Comparison of ENCODE assay signal across 8 cellular contexts in genomic region chr17:18183334-18184142, GRCh38. TPM values are rescaled to one million over a fixed set of nuclear protein-coding genes. Genes with fewer than 3 reads are reported as not detected.
DNase-seq lines count a peak whose midpoint lies in the region; ATAC-seq and TF ChIP-seq lines count a peak whose summit lies in the region.

ALKBH5 (plus strand) TSS chr17:18183828; CDS start chr17:18184244, 416 bp downstream.

- H3K4me3 Mint-ChIP-seq in activated naive CD8-positive, alpha-beta T cell, result peak within 1 kb of the TSS; percentile 98

- H3K27ac Mint-ChIP-seq in activated naive CD8-positive, alpha-beta T cell, result peak within 1 kb of the TSS; percentile 98

- H3K4me1 ChIP-seq in testis, result peaks cover 37% of the 10 kb centered on the region

- intact Hi-C loops in testis (cut with DNase I; ENCODE audit: low total_unique reads), result no loop called here

- TF ChIP-seq CTCF in GM12865 (IDR thresholded peaks at IDR 0.05; ENCODE audit: insufficient read depth, low read depth, low read length, missing control alignments) (peak; percentile 40), omental fat pad (IDR thresholded peaks at IDR 0.05) (no peak), testis (IDR thresholded peaks at IDR 0.05) (peak in 2 of 3 experiments; percentile 16 to 31)

- H3K9me3 ChIP-seq in testis, result no peaks in the 10 kb centered on the region

- peak; percentile 72 for TF ChIP-seq POLR2A in testis (IDR thresholded peaks at IDR 0.05)

- peak within 1 kb of the TSS; percentile 73 for H3K4me3 ChIP-seq in GM12865 (ENCODE audit: low read depth, low read length)
- H3K4me3 ChIP-seq in testis, result peak within 1 kb of the TSS; percentile 90 to 94

- no peaks in the 10 kb centered on the region for H3K9me3 Mint-ChIP-seq in activated naive CD8-positive, alpha-beta T cell (ENCODE audit: low read depth)

- ATAC-seq in HG02642 (IDR thresholded peaks at IDR 0.05; ENCODE audit: poor library complexity, unreplicated experiment) (peak; percentile 84), omental fat pad (ENCODE audit: low FRiP score) (peak; percentile 85)

- H3K36me3 ChIP-seq in testis (ENCODE audit: low read depth, missing control alignments), result no peaks in the 10 kb centered on the region

- WGBS in testis, 2 donors, result 1% methylated on average over 26 to 56 of the region's 98 CpGs

- H3K4me1 Mint-ChIP-seq in activated naive CD8-positive, alpha-beta T cell (ENCODE audit: low read depth), result peaks cover 51% of the 10 kb centered on the region

- no peaks in the 10 kb centered on the region for H3K27me3 ChIP-seq in testis

- peak; percentile 100 for DNase-seq in GM12865 (ENCODE audit: low read depth)
- DNase-seq in NCI-H1105 (lab: John Stamatoyannopoulos, UW), result peak; percentile 99
- DNase-seq in SKM-1 treated with dmso at 0.1 percent for 144 hours (lab: John Stamatoyannopoulos, UW; ENCODE audit: unreplicated experiment), result peak; percentile 99
- DNase-seq in glomerular visceral epithelial cell (ENCODE audit: extremely low spot score), result peak; percentile 100
- peak; percentile 84 for DNase-seq in omental fat pad (ENCODE audit: low spot score)
- peak; percentile 99 for DNase-seq in testis

- H3K27me3 Mint-ChIP-seq in activated naive CD8-positive, alpha-beta T cell, result no peaks in the 10 kb centered on the region

- H3K27ac ChIP-seq in testis, result peak within 1 kb of the TSS; percentile 98 to 99

- H3K36me3 Mint-ChIP-seq in activated naive CD8-positive, alpha-beta T cell, result peaks cover 6% of the 10 kb centered on the region

RNA-seq across cellular contexts. Expression of gene ALKBH5, which starts in this region (rescaled TPM):
- total RNA-seq in omental fat pad (10 to 100 TPM; 77.0 to 80.7 (median 80.3) TPM), testis (100 to 1,000 TPM; 213 to 253 TPM)
- 172 TPM for polyA plus RNA-seq in testis (ENCODE audit: insufficient read depth, low read depth, low replicate concordance)

Comparison
In these comparisons a context has a peak if more than half of its experiments do, and no peak if none do; other contexts are left out.
1. Peak in every context shown above with its lines: DNase-seq, ATAC-seq, H3K4me3 ChIP-seq and H3K27ac ChIP-seq.
2. CTCF ChIP-seq: peak in GM12865 (single experiment) and testis (2 of 3); none in omental fat pad (0 of 3).